Comparison of ENCODE assay signal across 15 cellular contexts in genomic region chr11:61062181-61062955, GRCh38. TPM values are rescaled to one million over a fixed set of nuclear protein-coding genes. Genes with fewer than 3 reads are reported as not detected.
DNase-seq lines count a peak whose midpoint lies in the region; ATAC-seq and TF ChIP-seq lines count a peak whose summit lies in the region.
"Had no signal": no experiment of that assay in that cellular context is flagged by ENCODE, and none has a peak within 500 bp of the region (broad histone marks: within the 10 kb centered on the region; RNA-seq: fewer than 3 reads in every experiment).

No MANE protein-coding gene starts in this region.

- no peaks in the 10 kb centered on the region for H3K27me3 Mint-ChIP-seq in activated T-cell treated with anti-CD3 and anti-CD28 coated beads, Interleukin-2, amount 50 U/mL, for 4 hours (ENCODE audit: low read depth)
- peaks cover 3% of the 10 kb centered on the region for H3K27me3 Mint-ChIP-seq in activated naive CD8-positive, alpha-beta T cell treated with anti-CD3 and anti-CD28 coated beads, Interleukin-2, amount 50 U/mL, for 24 hours
- H3K27me3 Mint-ChIP-seq in effector memory CD8-positive, alpha-beta T cell, result no peaks in the 10 kb centered on the region

- H3K27ac ChIP-seq in Peyer's patch, result no peak overlapping the region
- H3K27ac ChIP-seq in sigmoid colon, result no peak overlapping the region
- H3K27ac ChIP-seq: gastrocnemius medialis, neural progenitor cell, right atrium auricular region had no signal

- H3K4me1 ChIP-seq in Peyer's patch (peaks cover 0 to 14% (median 4%) of the 10 kb centered on the region in 4 donors), sigmoid colon (no peaks in the 10 kb centered on the region)
- H3K4me1 ChIP-seq: gastrocnemius medialis, neural progenitor cell, right atrium auricular region had no signal

- no peak for TF ChIP-seq POLR2A in Peyer's patch (IDR thresholded peaks at IDR 0.05)
- TF ChIP-seq POLR2A in sigmoid colon (IDR thresholded peaks at IDR 0.05), result no peak

- H3K27ac Mint-ChIP-seq in activated naive CD8-positive, alpha-beta T cell treated with anti-CD3 and anti-CD28 coated beads, Interleukin-2, amount 50 U/mL, for 24 hours, result peak overlapping the region; percentile 90
- peak overlapping the region in 1 of 2 donors; percentile 97 for H3K27ac Mint-ChIP-seq in effector memory CD8-positive, alpha-beta T cell
- H3K27ac Mint-ChIP-seq: neural progenitor cell had no signal

- peaks cover 32% of the 10 kb centered on the region for H3K36me3 Mint-ChIP-seq in activated T-cell treated with anti-CD3 and anti-CD28 coated beads, Interleukin-2, amount 50 U/mL, for 4 hours (ENCODE audit: insufficient read depth)
- H3K36me3 Mint-ChIP-seq in activated naive CD8-positive, alpha-beta T cell treated with anti-CD3 and anti-CD28 coated beads, Interleukin-2, amount 50 U/mL, for 24 hours (ENCODE audit: low read depth), result peaks cover 59% of the 10 kb centered on the region
- no peaks in the 10 kb centered on the region for H3K36me3 Mint-ChIP-seq in effector memory CD8-positive, alpha-beta T cell (ENCODE audit: insufficient read depth)
- H3K36me3 Mint-ChIP-seq: neural progenitor cell had no signal

- intact Hi-C loops in sigmoid colon (cut with DNase I), result no loop called here

- no peak for DNase-seq in activated T-cell treated with anti-CD3 and anti-CD28 coated beads, Interleukin-2, amount 50 U/mL, for 4 hours
- no peak for DNase-seq in activated T-cell treated with anti-CD3 and anti-CD28 coated beads for 4 hours
- peak in 2 of 3 donors; percentile 15 to 34 for DNase-seq in Peyer's patch
- peak; percentile 5 for DNase-seq in activated naive CD8-positive, alpha-beta T cell treated with anti-CD3 and anti-CD28 coated beads, Interleukin-2, amount 50 U/mL, for 24 hours
- peak; percentile 35 for DNase-seq in sigmoid colon
- DNase-seq in effector memory CD8-positive, alpha-beta T cell, result no peak
- DNase-seq in NCI-H510A (lab: John Stamatoyannopoulos, UW), result no peak
- no peak for DNase-seq in anterior cingulate cortex (lab: John Stamatoyannopoulos, UW)
- DNase-seq: gastrocnemius medialis; NCI-H1417 treated with DMSO at 0.1 percent for 48 hours; NK-92 treated with Interleukin-12 subunit alpha and Interleukin-12 subunit beta, amount 100 ng/mL, for 24 hours; trophoblast cell had no signal

- H3K4me1 Mint-ChIP-seq in activated T-cell treated with anti-CD3 and anti-CD28 coated beads, Interleukin-2, amount 50 U/mL, for 4 hours (ENCODE audit: low read depth), result peaks cover 84% of the 10 kb centered on the region
- H3K4me1 Mint-ChIP-seq in activated naive CD8-positive, alpha-beta T cell treated with anti-CD3 and anti-CD28 coated beads, Interleukin-2, amount 50 U/mL, for 24 hours, result peaks cover 95% of the 10 kb centered on the region
- H3K4me1 Mint-ChIP-seq in effector memory CD8-positive, alpha-beta T cell (ENCODE audit: low read depth in 2 of 2), result peaks cover 33 to 44% of the 10 kb centered on the region in 2 donors

- TF ChIP-seq CTCF in Peyer's patch (IDR thresholded peaks at IDR 0.05), result no peak
- TF ChIP-seq CTCF in sigmoid colon (IDR thresholded peaks at IDR 0.05), result no peak

- 84 to 91% methylated on average over 9 of the region's 9 CpGs for WGBS in sigmoid colon, 2 donors

- H3K4me3 ChIP-seq in Peyer's patch, result no peak overlapping the region
- H3K4me3 ChIP-seq in sigmoid colon, result no peak overlapping the region
- H3K4me3 ChIP-seq: gastrocnemius medialis, lung, neural progenitor cell, right atrium auricular region had no signal

- H3K4me3 Mint-ChIP-seq in activated T-cell treated with anti-CD3 and anti-CD28 coated beads, Interleukin-2, amount 50 U/mL, for 4 hours, result peak overlapping the region; percentile 37
- peak overlapping the region; percentile 56 for H3K4me3 Mint-ChIP-seq in activated naive CD8-positive, alpha-beta T cell treated with anti-CD3 and anti-CD28 coated beads, Interleukin-2, amount 50 U/mL, for 24 hours
- H3K4me3 Mint-ChIP-seq in effector memory CD8-positive, alpha-beta T cell, result no peak overlapping the region
- H3K4me3 Mint-ChIP-seq: neural progenitor cell had no signal

- H3K9me3 Mint-ChIP-seq in activated T-cell treated with anti-CD3 and anti-CD28 coated beads, Interleukin-2, amount 50 U/mL, for 4 hours, result no peaks in the 10 kb centered on the region
- H3K9me3 Mint-ChIP-seq in activated naive CD8-positive, alpha-beta T cell treated with anti-CD3 and anti-CD28 coated beads, Interleukin-2, amount 50 U/mL, for 24 hours, result no peaks in the 10 kb centered on the region
- H3K9me3 Mint-ChIP-seq in effector memory CD8-positive, alpha-beta T cell, result no peaks in the 10 kb centered on the region
- H3K9me3 Mint-ChIP-seq: neural progenitor cell had no signal

- TF ChIP-seq EP300 in sigmoid colon (IDR thresholded peaks at IDR 0.05), result no peak

- H3K36me3 ChIP-seq in Peyer's patch, result no peaks in the 10 kb centered on the region
- H3K36me3 ChIP-seq in sigmoid colon, result no peaks in the 10 kb centered on the region
- H3K36me3 ChIP-seq: gastrocnemius medialis, neural progenitor cell, right atrium auricular region had no signal

- no peak for ATAC-seq in activated T-cell treated with anti-CD3 and anti-CD28 coated beads, Interleukin-2, amount 50 U/mL, for 4 hours
- ATAC-seq in activated naive CD8-positive, alpha-beta T cell treated with anti-CD3 and anti-CD28 coated beads, Interleukin-2, amount 50 U/mL, for 24 hours, result no peak
- no peak for ATAC-seq in effector memory CD8-positive, alpha-beta T cell (replicated peaks)
- ATAC-seq: gastrocnemius medialis had no signal

- H3K27me3 ChIP-seq in Peyer's patch (no peaks in the 10 kb centered on the region), sigmoid colon (no peaks in the 10 kb centered on the region)
- H3K27me3 ChIP-seq: gastrocnemius medialis, neural progenitor cell, right atrium auricular region had no signal

- H3K9me3 ChIP-seq in Peyer's patch, result no peaks in the 10 kb centered on the region
- no peaks in the 10 kb centered on the region for H3K9me3 ChIP-seq in sigmoid colon
- H3K9me3 ChIP-seq: gastrocnemius medialis, right atrium auricular region had no signal

RNA-seq across cellular contexts. Expression of gene CD5, which starts 39.9 kb away (rescaled TPM):
- 100 to 1,000 TPM; 318 to 420 (median 359) TPM for total RNA-seq in activated T-cell treated with anti-CD3 and anti-CD28 coated beads, Interleukin-2, amount 50 U/mL, for 4 hours
- total RNA-seq in Peyer's patch (1 to 10 TPM; 1.5 to 8.3 (median 3.7) TPM), sigmoid colon (under 1 TPM in 2 of 4 donors, not detected in 2; 0.54 to 0.55 TPM)
- 10 to 100 TPM in 1 of 3 donors, under 1 TPM in 2; 0.23 to 12.3 (median 0.60) TPM for polyA plus RNA-seq in sigmoid colon

Comparison
In these comparisons a context has a peak if more than half of its experiments do, and no peak if none do; other contexts are left out.
1. DNase-seq: peak in Peyer's patch (2 of 3), activated naive CD8-positive, alpha-beta T cell treated with anti-CD3 and anti-CD28 coated beads, Interleukin-2, amount 50 U/mL, for 24 hours (single experiment) and sigmoid colon (single experiment); none in activated T-cell treated with anti-CD3 and anti-CD28 coated beads, Interleukin-2, amount 50 U/mL, for 4 hours (single experiment), activated T-cell treated with anti-CD3 and anti-CD28 coated beads for 4 hours (single experiment), effector memory CD8-positive, alpha-beta T cell (0 of 3), NCI-H510A (single experiment) and anterior cingulate cortex (0 of 58).
2. H3K4me3 Mint-ChIP-seq: peak in activated T-cell treated with anti-CD3 and anti-CD28 coated beads, Interleukin-2, amount 50 U/mL, for 4 hours (single experiment) and activated naive CD8-positive, alpha-beta T cell treated with anti-CD3 and anti-CD28 coated beads, Interleukin-2, amount 50 U/mL, for 24 hours (single experiment); none in effector memory CD8-positive, alpha-beta T cell (0 of 2).
3. RNA of gene CD5, which starts 39.9 kb away (total RNA-seq): 318 to 420 TPM in activated T-cell treated with anti-CD3 and anti-CD28 coated beads, Interleukin-2, amount 50 U/mL, for 4 hours; 1.5 to 8.3 TPM in Peyer's patch and 0.54 to 0.55 TPM in sigmoid colon; every median in the first group is over 10 times any median in the second.